18 cellular contexts compared by ENCODE assay signal in the genomic region with DNA sequence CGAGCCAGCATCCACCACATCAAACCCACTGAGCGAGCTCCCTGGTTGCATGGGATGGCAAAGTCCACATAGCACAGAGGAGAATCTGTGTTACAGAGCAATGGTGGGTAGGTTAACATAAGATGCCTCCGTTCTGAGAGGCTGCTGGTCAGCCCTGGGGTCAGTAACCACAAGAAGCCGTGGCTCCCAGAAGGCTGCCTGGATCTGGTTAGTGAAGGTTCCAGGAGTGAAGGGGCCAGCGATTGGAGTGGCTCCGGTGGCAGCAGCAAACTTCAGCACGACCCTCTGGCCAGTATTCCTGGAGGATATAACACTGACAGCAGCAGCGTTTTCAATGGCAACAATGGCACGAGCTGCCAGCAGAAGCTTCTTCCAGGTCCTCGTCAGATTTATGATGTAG. TPM values are rescaled to one million over a fixed set of nuclear protein-coding genes. Genes with fewer than 3 reads are reported as not detected.
A peak's percentile ranks its signal among the peaks of the same experiment; 100 is the strongest.
DNase-seq lines count a peak whose midpoint lies in the region; ATAC-seq, FAIRE-seq and TF ChIP-seq lines count a peak whose summit lies in the region.
"Had no signal": no experiment of that assay in that cellular context is flagged by ENCODE, and none has a peak within 500 bp of the region (broad histone marks: within the 10 kb centered on the region; RNA-seq: fewer than 3 reads in every experiment).

No MANE protein-coding gene starts in this region.

- no peak overlapping the region for H3K4me3 Mint-ChIP-seq in activated CD4-positive, alpha-beta T cell treated with anti-CD3 and anti-CD28 coated beads, Interleukin-2, amount 10 ng/mL, durations not matched to agents 7 days and 5 days
- H3K4me3 Mint-ChIP-seq: CD4-positive, CD25-positive, alpha-beta regulatory T cell; CD8-positive, alpha-beta memory T cell; GM23338 had no signal

- H3K79me2 ChIP-seq in K562 (ENCODE audit: control insufficient read depth, insufficient read depth, low read length) = no peaks in the 10 kb centered on the region

- peaks cover 4% of the 10 kb centered on the region for H3K9me1 ChIP-seq in K562 (ENCODE audit: control insufficient read depth, insufficient read depth, low read length)

- no peak overlapping the region for H3K27ac Mint-ChIP-seq in activated CD4-positive, alpha-beta T cell treated with anti-CD3 and anti-CD28 coated beads, Interleukin-2, amount 10 ng/mL, durations not matched to agents 7 days and 5 days
- H3K27ac Mint-ChIP-seq: CD4-positive, CD25-positive, alpha-beta regulatory T cell; CD8-positive, alpha-beta memory T cell; GM23338 had no signal

- H3K36me3 ChIP-seq in K562 (ENCODE audit: control insufficient read depth, insufficient read depth, low read length) (no peaks in the 10 kb centered on the region), aorta (ENCODE audit: control insufficient read depth in 1 of 2, insufficient read depth in 2 of 2, low read length in 1 of 2) (no peaks in the 10 kb centered on the region)

- H3K4me1 ChIP-seq in K562 (replicated peaks in 1 of 2; ENCODE audit: control insufficient read depth in 2 of 2, insufficient read depth in 2 of 2, low read length in 2 of 2) = peaks cover 18 to 36% of the 10 kb centered on the region in 2 experiments
- H3K4me1 ChIP-seq in aorta (ENCODE audit: control insufficient read depth in 1 of 2, insufficient read depth in 2 of 2, low read length in 2 of 2) = no peaks in the 10 kb centered on the region

- WGBS in K562 (ENCODE audit: insufficient coverage, low coverage, missing lambda C conversion rate) = 75% methylated on average over 10 of the region's 10 CpGs
- 70 to 78% methylated on average over 10 of the region's 10 CpGs for WGBS in aorta, 2 donors

- no peak overlapping the region for H3K4me3 ChIP-seq in K562
- H3K4me3 ChIP-seq in aorta (ENCODE audit: low read length in 2 of 2) = no peak overlapping the region
- H3K4me3 ChIP-seq: GM23338 had no signal

- CTCF ChIA-PET in K562 (lab: Yijun Ruan, JAX; ENCODE audit: low intra/inter-chr PET ratio) = no interaction called here
- CTCF ChIA-PET in activated CD4-positive, alpha-beta T cell treated with anti-CD3 and anti-CD28 coated beads, Interleukin-2, amount 10 ng/mL, durations not matched to agents 7 days and 5 days (lab: Charles Lee) = no interaction called here

- ATAC-seq in Right ventricle myocardium superior (ENCODE audit: poor library complexity) (no peak), K562 (no peak), aorta (ENCODE audit: low FRiP score) (no peak), HG02884 (IDR thresholded peaks at IDR 0.05; ENCODE audit: unreplicated experiment) (no peak)
- ATAC-seq: GM23338 had no signal

- in situ Hi-C loops in K562 (cut with MboI) = loop anchor here (25.0 kb wide), 1 partner anchor 525 kb away; no protein-coding TSS in a partner anchor

- intact Hi-C loops in cardiac septum (cut with DNase I) = no loop called here
- intact Hi-C loops in Right ventricle myocardium superior (cut with DNase I) = no loop called here
- intact Hi-C loops in K562 (cut with micrococcal nuclease) = no loop called here
- intact Hi-C loops in posterior vena cava (cut with DNase I) = no loop called here
- intact Hi-C loops in aorta (cut with DNase I) = no loop called here

- no peaks in the 10 kb centered on the region for H3K4me1 Mint-ChIP-seq in activated CD4-positive, alpha-beta T cell treated with anti-CD3 and anti-CD28 coated beads, Interleukin-2, amount 10 ng/mL, durations not matched to agents 7 days and 5 days
- H3K4me1 Mint-ChIP-seq: CD4-positive, CD25-positive, alpha-beta regulatory T cell; CD8-positive, alpha-beta memory T cell; GM23338 had no signal

- H3K27me3 ChIP-seq in K562 (ENCODE audit: control insufficient read depth in 2 of 2, insufficient read depth in 2 of 2, low read length in 2 of 2) (no peaks in the 10 kb centered on the region), aorta (ENCODE audit: control insufficient read depth in 1 of 2, insufficient read depth in 2 of 2, low read length in 1 of 2) (no peaks in the 10 kb centered on the region)

- 0 out of 2 replicates have a peak, but pooled peaks cover 4% of the 10 kb centered on the region for H4K20me1 ChIP-seq in K562 (replicated peaks; ENCODE audit: control insufficient read depth, insufficient read depth, low read length)

- DNase-seq in cardiac septum (ENCODE audit: low spot score) (peak; percentile 38), Right ventricle myocardium superior (no peak), K562 (ENCODE audit: extremely low read depth in 1 of 4, low spot score in 3 of 4) (no peak), posterior vena cava (ENCODE audit: low spot score) (peak; percentile 58), aorta (peak; percentile 15 to 32), GM20000 (ENCODE audit: low spot score) (no peak)
- no peak for DNase-seq in activated CD4-positive, alpha-beta T cell treated with anti-CD3 and anti-CD28 coated beads, Interleukin-2, amount 10 ng/mL, durations not matched to agents 7 days and 5 days
- DNase-seq: 8988T; C1 segment of cervical spinal cord; Caco-2; CD4-positive, CD25-positive, alpha-beta regulatory T cell; HCEC 1CT had no signal

- TF ChIP-seq CTCF in K562 (IDR thresholded peaks at IDR 0.05 in 2 of 3, conservative IDR thresholded peaks at IDR 0.05 in 1 of 3; ENCODE audit: insufficient read depth in 2 of 3, low read depth in 1 of 3, low read length in 3 of 3) (no peak), GM20000 (IDR thresholded peaks at IDR 0.05; ENCODE audit: extremely low read depth, missing control alignments) (no peak)

- TF ChIP-seq POLR2A in K562 (conservative IDR thresholded peaks at IDR 0.05) = no peak

- peaks cover 16% of the 10 kb centered on the region for H3K27me3 Mint-ChIP-seq in activated CD4-positive, alpha-beta T cell treated with anti-CD3 and anti-CD28 coated beads, Interleukin-2, amount 10 ng/mL, durations not matched to agents 7 days and 5 days

- H3K27ac ChIP-seq in K562 (ENCODE audit: extremely low read depth, low read depth, low read length) = no peak overlapping the region
- no peak overlapping the region for H3K27ac ChIP-seq in aorta (ENCODE audit: low read depth in 1 of 2, low read length in 2 of 2)

- H3K4me2 ChIP-seq in K562 (ENCODE audit: insufficient read depth, low read length) = no peak overlapping the region
- H3K4me2 ChIP-seq: GM23338 had no signal

- no peak overlapping the region for H3K9ac ChIP-seq in K562 (ENCODE audit: insufficient read depth in 1 of 2, low read depth in 2 of 2, low read length in 2 of 2)

- peaks cover 6% of the 10 kb centered on the region for H3K9me3 ChIP-seq in K562 (replicated peaks; ENCODE audit: control insufficient read depth, insufficient read depth, low read depth, low read length)
- H3K9me3 ChIP-seq in aorta (ENCODE audit: control insufficient read depth, low read length) = peaks cover 2% of the 10 kb centered on the region

- H3K36me3 Mint-ChIP-seq in activated CD4-positive, alpha-beta T cell treated with anti-CD3 and anti-CD28 coated beads, Interleukin-2, amount 10 ng/mL, durations not matched to agents 7 days and 5 days (ENCODE audit: low read depth) = peaks cover 2% of the 10 kb centered on the region
- H3K36me3 Mint-ChIP-seq: CD4-positive, CD25-positive, alpha-beta regulatory T cell had no signal

- H2AFZ ChIP-seq in K562 (ENCODE audit: low read depth, low read length) = peak overlapping the region; percentile 81; the same call in 1 of the 2 replicates
- H2AFZ ChIP-seq: GM23338 had no signal

- POLR2A ChIA-PET in K562 (lab: Yijun Ruan, JAX) = interaction anchor here (0.9 kb wide), 1 partner anchor 94 kb away, joined by 5 read pairs; no protein-coding TSS in a partner anchor
- POLR2A ChIA-PET in activated CD4-positive, alpha-beta T cell treated with anti-CD3 and anti-CD28 coated beads, Interleukin-2, amount 10 ng/mL, durations not matched to agents 7 days and 5 days (lab: Charles Lee) = no interaction called here

- H3K9me3 Mint-ChIP-seq in activated CD4-positive, alpha-beta T cell treated with anti-CD3 and anti-CD28 coated beads, Interleukin-2, amount 10 ng/mL, durations not matched to agents 7 days and 5 days = peaks cover 7% of the 10 kb centered on the region

- FAIRE-seq in K562 (lab: Jason Lieb, UNC) = no peak
- FAIRE-seq: D721Med, GM12891, H54 had no signal

- no peak for TF ChIP-seq EP300 in K562 (IDR thresholded peaks at IDR 0.05; ENCODE audit: low read length)

- TF ChIP-seq RAD21 in K562 (CRISPR knock-in tag; conservative IDR thresholded peaks at IDR 0.05 in 1 of 2, IDR thresholded peaks at IDR 0.05 in 1 of 2) = no peak

- BruUV-seq in K562 (replicated peaks; lab: Mats Ljungman, UMichigan) = no TSS peak

RNA-seq across cellular contexts. Expression of gene PIGZ, which starts 18.4 kb away (rescaled TPM):
- total RNA-seq in cardiac septum (5.9 TPM), Right ventricle myocardium superior (2.2 TPM), K562 (2014; rRNA removed) (0.54 and 0.73 TPM in 2 replicates), K562 (2014; rRNA removed; fragmentation: Illumina TruSeq; extraction: Trizol) (0.48 and 0.76 TPM in 2 replicates), K562 (2015; rRNA removed; fragmentation: Illumina TruSeq; extraction: Trizol) (0.30 and 0.54 TPM in 2 replicates), K562 (2021) (0.87 and 1.0 TPM in 2 replicates), posterior vena cava (1 to 10 TPM; 3.4 to 6.4 TPM), aorta (1 to 10 TPM; 2.7 to 5.2 TPM)
- total RNA-seq in K562 (2011; cell fraction: chromatin; rRNA removed; ENCODE audit: low replicate concordance) = 3.6 and 5.8 TPM in 2 replicates
- total RNA-seq in K562 (2011; cell fraction: nucleolus; rRNA removed) = 2.3 and 3.3 TPM in 2 replicates
- 3.5 and 4.7 TPM in 2 replicates for total RNA-seq in K562 (2011; cell fraction: nucleoplasm; rRNA removed)
- polyA plus RNA-seq in K562 (2011; rRNA removed) (1.8 and 2.8 TPM in 2 replicates), K562 (2014; fragmentation: Illumina TruSeq; extraction: Trizol) (0.79 and 0.91 TPM in 2 replicates), K562 (2014; fragmentation: Nextera tagmentation; extraction: Ambion mirVana) (under 1 TPM; 0.15 TPM), K562 (2014; rRNA removed) (1.2 and 2.0 TPM in 2 replicates), aorta (1 to 10 TPM; 2.3 to 9.0 TPM)
- polyA plus RNA-seq in K562 (2011; cell fraction: cytosol; rRNA removed) = 2.3 and 2.8 TPM in 2 replicates
- polyA plus RNA-seq in K562 (2011; cell fraction: nucleus; rRNA removed) = 4.7 and 6.2 TPM in 2 replicates
- 1.2 and 4.7 TPM in 2 replicates for polyA plus RNA-seq in K562 (2012)
- polyA minus RNA-seq in K562 (2011; rRNA and poly(A)+ RNA removed) = 1.0 and 1.1 TPM in 2 replicates
- 1.1 and 1.3 TPM in 2 replicates for polyA minus RNA-seq in K562 (2011; cell fraction: cytosol; rRNA and poly(A)+ RNA removed)
- 1.00 and 1.2 TPM in 2 replicates for polyA minus RNA-seq in K562 (2011; cell fraction: nucleus; rRNA and poly(A)+ RNA removed)
- 1 to 10 TPM; 2.6 to 2.7 TPM for total RNA-seq in activated CD4-positive, alpha-beta T cell treated with anti-CD3 and anti-CD28 coated beads, Interleukin-2, amount 10 ng/mL, durations not matched to agents 7 days and 5 days
- total RNA-seq: GM23338 had no signal
- polyA plus RNA-seq: CD8-positive, alpha-beta memory T cell had no signal

RNA-seq across cellular contexts. Expression of gene MELTF, which starts 42.6 kb away (rescaled TPM):
- 10.8 TPM for total RNA-seq in cardiac septum
- total RNA-seq in Right ventricle myocardium superior = 3.1 TPM
- 21.6 and 62.0 TPM in 2 replicates for total RNA-seq in K562 (2011; cell fraction: chromatin; rRNA removed; ENCODE audit: low replicate concordance)
- 25.8 and 34.5 TPM in 2 replicates for total RNA-seq in K562 (2011; cell fraction: nucleolus; rRNA removed)
- total RNA-seq in K562 (2011; cell fraction: nucleoplasm; rRNA removed) = 24.9 and 29.2 TPM in 2 replicates
- total RNA-seq in K562 (2014; rRNA removed) = 6.8 and 8.4 TPM in 2 replicates
- 3.0 and 3.3 TPM in 2 replicates for total RNA-seq in K562 (2014; rRNA removed; fragmentation: Illumina TruSeq; extraction: Trizol)
- 3.8 and 4.5 TPM in 2 replicates for total RNA-seq in K562 (2015; rRNA removed; fragmentation: Illumina TruSeq; extraction: Trizol)
- 10.5 and 11.7 TPM in 2 replicates for total RNA-seq in K562 (2021)
- 4.0 and 4.8 TPM in 2 replicates for polyA plus RNA-seq in K562 (2011; rRNA removed)
- polyA plus RNA-seq in K562 (2011; cell fraction: cytosol; rRNA removed) = 3.0 and 7.4 TPM in 2 replicates
- polyA plus RNA-seq in K562 (2011; cell fraction: nucleus; rRNA removed) = 17.2 and 37.9 TPM in 2 replicates
- polyA plus RNA-seq in K562 (2012) = 6.7 and 10.6 TPM in 2 replicates
- polyA plus RNA-seq in K562 (2014; fragmentation: Illumina TruSeq; extraction: Trizol) = 3.7 and 4.9 TPM in 2 replicates
- polyA plus RNA-seq in K562 (2014; fragmentation: Nextera tagmentation; extraction: Ambion mirVana) = under 1 TPM; 0.35 to 0.52 TPM
- 8.1 and 8.6 TPM in 2 replicates for polyA plus RNA-seq in K562 (2014; rRNA removed)
- 2.2 and 4.0 TPM in 2 replicates for polyA minus RNA-seq in K562 (2011; rRNA and poly(A)+ RNA removed)
- polyA minus RNA-seq in K562 (2011; cell fraction: cytosol; rRNA and poly(A)+ RNA removed) = 1.9 and 4.6 TPM in 2 replicates
- 11.0 and 16.4 TPM in 2 replicates for polyA minus RNA-seq in K562 (2011; cell fraction: nucleus; rRNA and poly(A)+ RNA removed)
- 10 to 100 TPM; 12.1 to 19.9 TPM for total RNA-seq in posterior vena cava
- 1 to 10 TPM; 4.3 to 6.0 TPM for total RNA-seq in aorta
- polyA plus RNA-seq in aorta = 1 to 10 TPM in 1 of 2 donors, under 1 TPM in 1; 1.00 to 2.0 TPM
- total RNA-seq in activated CD4-positive, alpha-beta T cell treated with anti-CD3 and anti-CD28 coated beads, Interleukin-2, amount 10 ng/mL, durations not matched to agents 7 days and 5 days = 1 to 10 TPM; 4.8 to 6.4 TPM

RNA-seq across cellular contexts. Expression of gene NCBP2, which starts 44.7 kb away (rescaled TPM):
- total RNA-seq in cardiac septum = 47.1 TPM
- total RNA-seq in Right ventricle myocardium superior = 29.4 TPM
- 45.7 and 67.9 TPM in 2 replicates for total RNA-seq in K562 (2011; cell fraction: chromatin; rRNA removed; ENCODE audit: low replicate concordance)
- total RNA-seq in K562 (2011; cell fraction: nucleolus; rRNA removed) = 38.2 and 43.0 TPM in 2 replicates
- 44.9 and 65.0 TPM in 2 replicates for total RNA-seq in K562 (2011; cell fraction: nucleoplasm; rRNA removed)
- 63.3 and 68.2 TPM in 2 replicates for total RNA-seq in K562 (2014; rRNA removed)
- total RNA-seq in K562 (2014; rRNA removed; fragmentation: Illumina TruSeq; extraction: Trizol) = 82.2 and 82.3 TPM in 2 replicates
- total RNA-seq in K562 (2015; rRNA removed; fragmentation: Illumina TruSeq; extraction: Trizol) = 69.4 and 78.0 TPM in 2 replicates
- 64.0 and 67.0 TPM in 2 replicates for total RNA-seq in K562 (2021)
- polyA plus RNA-seq in K562 (2011; rRNA removed) = 69.3 and 90.9 TPM in 2 replicates
- polyA plus RNA-seq in K562 (2011; cell fraction: cytosol; rRNA removed) = 29.7 and 50.4 TPM in 2 replicates
- polyA plus RNA-seq in K562 (2011; cell fraction: nucleus; rRNA removed) = 38.0 and 51.2 TPM in 2 replicates
- polyA plus RNA-seq in K562 (2012) = 55.9 and 83.1 TPM in 2 replicates
- 83.4 and 102 TPM in 2 replicates for polyA plus RNA-seq in K562 (2014; fragmentation: Illumina TruSeq; extraction: Trizol)
- 100 to 1,000 TPM in 1 of 2 experiments, 10 to 100 TPM in 1; 56.4 to 100 TPM for polyA plus RNA-seq in K562 (2014; fragmentation: Nextera tagmentation; extraction: Ambion mirVana)
- 91.1 and 123 TPM in 2 replicates for polyA plus RNA-seq in K562 (2014; rRNA removed)
- 69.1 and 71.9 TPM in 2 replicates for polyA minus RNA-seq in K562 (2011; rRNA and poly(A)+ RNA removed)
- polyA minus RNA-seq in K562 (2011; cell fraction: cytosol; rRNA and poly(A)+ RNA removed) = 19.2 and 22.1 TPM in 2 replicates
- polyA minus RNA-seq in K562 (2011; cell fraction: nucleus; rRNA and poly(A)+ RNA removed) = 25.2 and 39.8 TPM in 2 replicates
- total RNA-seq in posterior vena cava = 10 to 100 TPM; 42.8 to 44.6 TPM
- 10 to 100 TPM; 42.0 to 48.1 TPM for total RNA-seq in aorta
- polyA plus RNA-seq in aorta = 10 to 100 TPM; 40.3 to 59.6 TPM
- 10 to 100 TPM; 53.4 to 57.1 TPM for total RNA-seq in activated CD4-positive, alpha-beta T cell treated with anti-CD3 and anti-CD28 coated beads, Interleukin-2, amount 10 ng/mL, durations not matched to agents 7 days and 5 days

Comparison
In these comparisons a context has a peak if more than half of its experiments do, and no peak if none do; other contexts are left out.
1. DNase-seq: peak in cardiac septum (single experiment), posterior vena cava (single experiment) and aorta (2 of 2); none in Right ventricle myocardium superior (single experiment), K562 (0 of 4), GM20000 (single experiment) and activated CD4-positive, alpha-beta T cell treated with anti-CD3 and anti-CD28 coated beads, Interleukin-2, amount 10 ng/mL, durations not matched to agents 7 days and 5 days (single experiment).